1 cellular context compared by ENCODE assay signal in genomic region chr3:112111785-112112402, GRCh38.
TF ChIP-seq lines count a peak whose summit lies in the region.

No MANE protein-coding gene starts in this region.

TF ChIP-seq in HepG2, 621 proteins besides CTCF, POLR2A, EP300 and RAD21 (continued from another document):
- peak; percentile 37; the same call in 1 of the 2 replicates for TF ChIP-seq SMC3 (IDR thresholded peaks at IDR 0.05; ENCODE audit: low read length)
